In the genomic region with DNA sequence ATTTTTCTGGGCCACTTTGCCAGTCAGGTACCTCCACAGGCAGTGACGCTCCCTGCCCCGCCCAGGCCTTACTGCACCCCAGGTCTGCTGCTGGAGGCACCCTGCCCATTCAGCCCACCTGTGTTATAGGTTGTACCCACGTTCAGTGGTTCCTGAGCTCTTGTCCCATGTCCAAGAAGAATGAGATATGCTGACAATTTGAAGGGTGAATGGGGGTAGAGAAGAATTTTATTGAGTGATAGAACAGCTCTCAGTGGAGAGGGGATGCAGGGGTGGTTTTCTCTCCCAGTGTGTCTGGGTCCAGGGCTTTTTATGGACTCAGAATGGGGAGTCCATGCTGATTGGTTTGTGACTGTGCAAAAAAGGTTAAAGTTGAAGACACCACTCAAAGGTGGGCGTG, we compare ENCODE assay signal across 17 cellular contexts.
DNase-seq lines count a peak whose midpoint lies in the region; ATAC-seq and TF ChIP-seq lines count a peak whose summit lies in the region.
"Had no signal": no experiment of that assay in that cellular context is flagged by ENCODE, and none has a peak within 500 bp of the region (broad histone marks: within the 10 kb centered on the region; RNA-seq: fewer than 3 reads in every experiment).

No MANE protein-coding gene starts in this region.

- H3K9me3 ChIP-seq in BLaER1 treated with 17β-estradiol and CSF1 and Interleukin-3, amounts not matched to agents 10 nM and 100 nM (replicated peaks in 1 of 11): peaks cover 20 to 38% (median 28%) of the 10 kb centered on the region in 11 experiments
- H3K9me3 ChIP-seq in HEK293 (ENCODE audit: control insufficient read depth, insufficient read depth, low read depth, low read length) (no peaks in the 10 kb centered on the region), mammary epithelial cell (replicated peaks; ENCODE audit: insufficient read depth, low read length) (no peaks in the 10 kb centered on the region)

- H3K4me1 Mint-ChIP-seq in WTC11 (peaks cover 62% of the 10 kb centered on the region), MCF 10A (ENCODE audit: insufficient read depth, unreplicated experiment) (peaks cover 6% of the 10 kb centered on the region)
- H3K4me1 Mint-ChIP-seq: IgD-negative memory B cell had no signal

- no peak for ATAC-seq in WTC11
- ATAC-seq: HCT116 had no signal

- peaks cover 34 to 45% (median 38%) of the 10 kb centered on the region in 10 experiments for H3K4me1 ChIP-seq in BLaER1 treated with 17β-estradiol and CSF1 and Interleukin-3, amounts not matched to agents 10 nM and 100 nM
- peaks cover 5% of the 10 kb centered on the region; the same call in 1 of the 2 replicates for H3K4me1 ChIP-seq in HEK293 (ENCODE audit: control insufficient read depth, insufficient read depth, low read length)
- H3K4me1 ChIP-seq in mammary epithelial cell (ENCODE audit: insufficient read depth, low read length): no peaks in the 10 kb centered on the region

- peak overlapping the region; percentile 67 for H3K27ac Mint-ChIP-seq in WTC11
- no peak overlapping the region for H3K27ac Mint-ChIP-seq in MCF 10A (ENCODE audit: low read depth, unreplicated experiment)
- H3K27ac Mint-ChIP-seq: CD4-positive, alpha-beta T cell; IgD-negative memory B cell had no signal

- CTCF ChIA-PET in HEK293 (lab: Yijun Ruan, JAX) (interaction anchor here (1.1 to 3.0 kb wide), 3 partner anchors 57 to 271 kb away, joined by 3 to 10 read pairs (median 4); no protein-coding TSS in a partner anchor), WTC11 (lab: Charles Lee) (interaction anchor here (1.2 to 3.0 kb wide), 4 partner anchors 24 to 272 kb away, joined by 3 to 25 read pairs (median 16); no protein-coding TSS in a partner anchor), MCF 10A (lab: Yijun Ruan, JAX) (interaction anchor here (0.5 to 1.5 kb wide), 2 partner anchors 271 to 1114 kb away, joined by 3 read pairs; no protein-coding TSS in a partner anchor), mammary epithelial cell (lab: Charles Lee; ENCODE audit: low non-redundant PET) (no interaction called here)

- intact Hi-C loops in MCF 10A (cut with micrococcal nuclease): no loop called here
- intact Hi-C loops in mammary epithelial cell (cut with micrococcal nuclease): no loop called here

- H3K27me3 ChIP-seq in BLaER1 treated with 17β-estradiol and CSF1 and Interleukin-3, amounts not matched to agents 10 nM and 100 nM: no peaks in the 10 kb centered on the region
- H3K27me3 ChIP-seq in mammary epithelial cell (ENCODE audit: insufficient read depth, low read length): no peaks in the 10 kb centered on the region

- peaks cover 0 to 9% (median 0%) of the 10 kb centered on the region in 11 experiments; a peak in 6 of 22 replicates for H4K20me1 ChIP-seq in BLaER1 treated with 17β-estradiol and CSF1 and Interleukin-3, amounts not matched to agents 10 nM and 100 nM
- no peaks in the 10 kb centered on the region for H4K20me1 ChIP-seq in mammary epithelial cell (ENCODE audit: insufficient read depth, low read length)

- DNase-seq in WTC11 (ENCODE audit: low spot score) (no peak), erythroblast (lab: John Stamatoyannopoulos, UW) (peak; percentile 35 to 55), NCI-H524 treated with DMSO at 0.1 percent for 48 hours (lab: John Stamatoyannopoulos, UW) (no peak), MCF 10A (ENCODE audit: unreplicated experiment) (no peak), mammary epithelial cell (no peak)
- DNase-seq in activated CD4-positive, CD25-positive, alpha-beta regulatory T cell (lab: John Stamatoyannopoulos, UW): no peak
- DNase-seq: ACHN; C1 segment of cervical spinal cord; Calu3; CD4-positive, alpha-beta T cell; DMS 273 treated with DMSO at 0.1 percent for 48 hours; DND-41; GDM1 had no signal

- H3K27me3 Mint-ChIP-seq in WTC11 (ENCODE audit: low read depth) (no peaks in the 10 kb centered on the region; the same call in 1 of the 2 replicates), MCF 10A (ENCODE audit: insufficient read depth, unreplicated experiment) (no peaks in the 10 kb centered on the region)

- peaks cover 56 to 75% (median 68%) of the 10 kb centered on the region in 11 experiments for H3K36me3 ChIP-seq in BLaER1 treated with 17β-estradiol and CSF1 and Interleukin-3, amounts not matched to agents 10 nM and 100 nM
- peaks cover 0 to 7% of the 10 kb centered on the region in 2 experiments; a peak in 1 of 3 replicates for H3K36me3 ChIP-seq in HEK293 (ENCODE audit: control insufficient read depth in 2 of 2, insufficient read depth in 1 of 2, low read length in 2 of 2)
- peaks cover 2% of the 10 kb centered on the region for H3K36me3 ChIP-seq in mammary epithelial cell (ENCODE audit: insufficient read depth, low read length)

- H3K4me3 ChIP-seq in BLaER1 treated with 17β-estradiol and CSF1 and Interleukin-3, amounts not matched to agents 10 nM and 100 nM: peak overlapping the region in 6 of 10 experiments; percentile 11 to 45 (median 18); a peak in 4 of 20 replicates
- no peak overlapping the region for H3K4me3 ChIP-seq in HEK293 (ENCODE audit: low read depth, low read length)
- H3K4me3 ChIP-seq in mammary epithelial cell (replicated peaks in 1 of 3; ENCODE audit: insufficient read depth in 1 of 3, low read depth in 2 of 3, low read length in 3 of 3): no peak overlapping the region

- H3K9ac ChIP-seq in BLaER1 treated with 17β-estradiol and CSF1 and Interleukin-3, amounts not matched to agents 10 nM and 100 nM: no peak overlapping the region
- H3K9ac ChIP-seq in mammary epithelial cell (ENCODE audit: insufficient read depth, low read length): no peak overlapping the region

- H3K27ac ChIP-seq in BLaER1 treated with 17β-estradiol and CSF1 and Interleukin-3, amounts not matched to agents 10 nM and 100 nM: no peak overlapping the region
- no peak overlapping the region for H3K27ac ChIP-seq in HEK293 (ENCODE audit: extremely low read depth, low read depth, low read length)
- no peak overlapping the region for H3K27ac ChIP-seq in mammary epithelial cell (ENCODE audit: insufficient read depth, low read depth, low read length)

- WGBS in mammary epithelial cell (ENCODE audit: low coverage, missing lambda C conversion rate): 83% methylated on average over 4 of the region's 4 CpGs

- BruUV-seq in MCF 10A (replicated peaks; lab: Mats Ljungman, UMichigan) (no TSS peak), mammary epithelial cell (replicated peaks; lab: Mats Ljungman, UMichigan) (no TSS peak)

- POLR2A ChIA-PET in HEK293 (lab: Yijun Ruan, JAX) (no interaction called here), WTC11 (lab: Charles Lee) (no interaction called here), MCF 10A (lab: Yijun Ruan, JAX) (no interaction called here)

- TF ChIP-seq CTCF in HEK293 (tag by site-specific recombination; IDR thresholded peaks at IDR 0.05): no peak
- TF ChIP-seq CTCF in WTC11 (IDR thresholded peaks at IDR 0.05): no peak
- TF ChIP-seq CTCF in MCF 10A (IDR thresholded peaks at IDR 0.05; ENCODE audit: unreplicated experiment): no peak
- TF ChIP-seq CTCF in mammary epithelial cell (conservative IDR thresholded peaks at IDR 0.05 in 1 of 2, IDR thresholded peaks at IDR 0.05 in 1 of 2; ENCODE audit: extremely low read depth in 1 of 2, insufficient read depth in 1 of 2, low read depth in 1 of 2, low read length in 2 of 2): no peak

- dilution Hi-C loops in mammary epithelial cell (cut with HindIII; ENCODE audit: low sequenced_read_pairs): no loop called here

- in situ Hi-C loops in mammary epithelial cell (cut with MboI; ENCODE audit: low sequenced_read_pairs in 2 of 2): no loop called here

- peaks cover 43% of the 10 kb centered on the region for H3K36me3 Mint-ChIP-seq in WTC11
- peaks cover 77% of the 10 kb centered on the region for H3K36me3 Mint-ChIP-seq in MCF 10A (ENCODE audit: insufficient read depth, unreplicated experiment)
- H3K36me3 Mint-ChIP-seq: IgD-negative memory B cell had no signal

- H2AFZ ChIP-seq in mammary epithelial cell (ENCODE audit: low read depth, low read length): no peak overlapping the region

- H3K9me3 Mint-ChIP-seq in WTC11: peaks cover 15% of the 10 kb centered on the region
- no peaks in the 10 kb centered on the region for H3K9me3 Mint-ChIP-seq in MCF 10A (ENCODE audit: unreplicated experiment)

- TF ChIP-seq POLR2A in erythroblast (IDR thresholded peaks at IDR 0.05; ENCODE audit: low read length): no peak

- no peaks in the 10 kb centered on the region for H3K79me2 ChIP-seq in mammary epithelial cell (ENCODE audit: insufficient read depth, low read length)

- H3K4me3 Mint-ChIP-seq in WTC11: no peak overlapping the region
- H3K4me3 Mint-ChIP-seq in MCF 10A (ENCODE audit: unreplicated experiment): no peak overlapping the region
- H3K4me3 Mint-ChIP-seq: CD4-positive, alpha-beta T cell; IgD-negative memory B cell had no signal

- H3K4me2 ChIP-seq in BLaER1 treated with 17β-estradiol and CSF1 and Interleukin-3, amounts not matched to agents 10 nM and 100 nM: no peak overlapping the region
- no peak overlapping the region for H3K4me2 ChIP-seq in mammary epithelial cell (ENCODE audit: insufficient read depth, low read depth, low read length)

TF ChIP-seq in HEK293, 187 proteins besides CTCF, POLR2A, EP300 and RAD21 (continues in another document):
- TF ChIP-seq ZNF19 (tag by site-specific recombination; IDR thresholded peaks at IDR 0.05; ENCODE audit: low read depth) (no peak), SETDB1 (IDR thresholded peaks at IDR 0.05; ENCODE audit: insufficient read length, low read length) (peak; percentile 67)

TF ChIP-seq in WTC11, 78 proteins besides CTCF, POLR2A, EP300 and RAD21 (continues in another document):
- TF ChIP-seq TCF7 (CRISPR knock-in tag; IDR thresholded peaks at IDR 0.05; ENCODE audit: low read depth) (no peak), ZBTB21 (CRISPR knock-in tag; IDR thresholded peaks at IDR 0.05; ENCODE audit: borderline replicate concordance) (no peak), HMGXB4 (CRISPR knock-in tag; IDR thresholded peaks at IDR 0.05) (no peak)

Comparison
In these comparisons a context has a peak if more than half of its experiments do, and no peak if none do; other contexts are left out.
1. H3K4me3 ChIP-seq: peak in BLaER1 treated with 17β-estradiol and CSF1 and Interleukin-3, amounts not matched to agents 10 nM and 100 nM (6 of 10); none in HEK293 (single experiment) and mammary epithelial cell (0 of 3).
2. DNase-seq: peak in erythroblast (2 of 2); none in WTC11 (single experiment), NCI-H524 treated with DMSO at 0.1 percent for 48 hours (single experiment), MCF 10A (single experiment), activated CD4-positive, CD25-positive, alpha-beta regulatory T cell (0 of 4) and mammary epithelial cell (single experiment).